13 cellular contexts compared by ENCODE assay signal in genomic region chr12:1972856-1973317, GRCh38. TPM values are rescaled to one million over a fixed set of nuclear protein-coding genes. Genes with fewer than 3 reads are reported as not detected.
A peak's percentile ranks its signal among the peaks of the same experiment; 100 is the strongest.
DNase-seq lines count a peak whose midpoint lies in the region; TF ChIP-seq lines count a peak whose summit lies in the region.
"Had no signal": no experiment of that assay in that cellular context is flagged by ENCODE, and none has a peak within 500 bp of the region (broad histone marks: within the 10 kb centered on the region; RNA-seq: fewer than 3 reads in every experiment).

No MANE protein-coding gene starts in this region.

- DNase-seq in EH (ENCODE audit: low read depth), result peak; percentile 73
- no peak for DNase-seq in chondrocyte (ENCODE audit: low spot score)
- DNase-seq in islet precursor cell, result peak; percentile 85
- peak; percentile 25 for DNase-seq in skeletal muscle cell (ENCODE audit: low read depth)
- no peak for DNase-seq in NCI-H187 treated with DMSO at 0.1 percent for 48 hours (lab: John Stamatoyannopoulos, UW)
- no peak for DNase-seq in NCI-H2081 (lab: John Stamatoyannopoulos, UW)
- DNase-seq in glomerular visceral epithelial cell (ENCODE audit: extremely low spot score), result no peak
- no peak for DNase-seq in activated effector memory CD4-positive, alpha-beta T cell treated with anti-CD3 and anti-CD28 coated beads, Interleukin-2, amount 50 U/mL, for 16 hours
- DNase-seq: activated CD8-positive, alpha-beta T cell treated with anti-CD3 and anti-CD28 coated beads for 36 hours; CD4-positive, CD25-positive, alpha-beta regulatory T cell; NCI-H146; stimulated activated CD4-positive, alpha-beta T cell treated with anti-CD3 and anti-CD28 coated beads, Interleukin-1b, Interleukin-23, amount 100 ng/mL, for 48 hours had no signal

- no peaks in the 10 kb centered on the region for H3K27me3 Mint-ChIP-seq in chondrocyte (ENCODE audit: low read depth)
- H3K27me3 Mint-ChIP-seq: activated CD8-positive, alpha-beta T cell treated with anti-CD3 and anti-CD28 coated beads for 36 hours; CD4-positive, CD25-positive, alpha-beta regulatory T cell; central memory CD8-positive, alpha-beta T cell had no signal

- TF ChIP-seq CTCF in chondrocyte (IDR thresholded peaks at IDR 0.05), result no peak

- H3K9me3 Mint-ChIP-seq in chondrocyte (ENCODE audit: low read depth), result no peaks in the 10 kb centered on the region
- H3K9me3 Mint-ChIP-seq: activated CD8-positive, alpha-beta T cell treated with anti-CD3 and anti-CD28 coated beads for 36 hours; CD4-positive, CD25-positive, alpha-beta regulatory T cell; central memory CD8-positive, alpha-beta T cell had no signal

- H3K27ac Mint-ChIP-seq in chondrocyte (ENCODE audit: unreplicated experiment), result peak overlapping the region; percentile 74
- H3K27ac Mint-ChIP-seq: activated CD8-positive, alpha-beta T cell treated with anti-CD3 and anti-CD28 coated beads for 36 hours; CD4-positive, CD25-positive, alpha-beta regulatory T cell had no signal

- peaks cover 61% of the 10 kb centered on the region for H3K4me1 Mint-ChIP-seq in chondrocyte (ENCODE audit: low read depth)

- H3K4me3 Mint-ChIP-seq in chondrocyte (ENCODE audit: unreplicated experiment), result no peak overlapping the region
- H3K4me3 Mint-ChIP-seq: activated CD8-positive, alpha-beta T cell treated with anti-CD3 and anti-CD28 coated beads for 36 hours; CD4-positive, CD25-positive, alpha-beta regulatory T cell; central memory CD8-positive, alpha-beta T cell had no signal

- peaks cover 2% of the 10 kb centered on the region for H3K36me3 Mint-ChIP-seq in chondrocyte (ENCODE audit: low read depth)

- H3K4me3 ChIP-seq in skeletal muscle cell (ENCODE audit: low read depth, low read length), result no peak overlapping the region

RNA-seq across cellular contexts. Expression of gene DCP1B, which starts 31.4 kb away (rescaled TPM):
- 12.2 to 15.9 TPM (median 12.7 TPM) in 3 replicates for total RNA-seq in chondrocyte

RNA-seq across cellular contexts. Expression of gene CACNA2D4, which starts 54.4 kb away (rescaled TPM):
- 0.30 to 0.92 TPM in 2 of 3 replicates, not detected in the other for total RNA-seq in chondrocyte

Comparison
In these comparisons a context has a peak if more than half of its experiments do, and no peak if none do; other contexts are left out.
1. DNase-seq: peak in EH (single experiment), islet precursor cell (single experiment) and skeletal muscle cell (single experiment); none in chondrocyte (single experiment), NCI-H187 treated with DMSO at 0.1 percent for 48 hours (single experiment), NCI-H2081 (0 of 2), glomerular visceral epithelial cell (single experiment) and activated effector memory CD4-positive, alpha-beta T cell treated with anti-CD3 and anti-CD28 coated beads, Interleukin-2, amount 50 U/mL, for 16 hours (single experiment).